Comparison of ENCODE assay signal across 1 cellular context in the genomic region with DNA sequence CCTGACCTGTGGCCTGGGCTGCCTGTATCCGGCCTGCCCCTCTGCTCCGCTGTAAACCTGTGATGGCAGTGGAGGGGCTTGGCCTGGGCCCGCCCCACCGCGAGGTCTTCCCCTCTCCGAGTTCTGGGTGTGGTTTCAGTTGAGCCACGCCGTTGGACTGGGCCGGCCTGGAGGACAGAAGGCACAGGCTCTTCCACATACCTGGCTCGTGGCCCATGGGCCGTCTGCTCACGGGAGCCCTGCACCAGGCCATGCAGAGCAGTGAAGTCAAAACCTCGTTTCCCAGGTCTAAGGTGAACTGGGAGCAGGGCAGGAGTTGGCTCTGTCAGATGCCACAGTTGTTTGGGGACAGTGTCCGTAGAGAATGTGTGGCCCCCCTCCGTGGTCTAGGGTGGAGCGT.
TF ChIP-seq lines count a peak whose summit lies in the region.

No MANE protein-coding gene starts in this region.

TF ChIP-seq in WTC11, 78 proteins besides CTCF, POLR2A, EP300 and RAD21 (continued from another document):
- TF ChIP-seq ERG (CRISPR knock-in tag; IDR thresholded peaks at IDR 0.05) (no peak), NR1H2 (CRISPR knock-in tag; IDR thresholded peaks at IDR 0.05) (no peak), ZNF263 (CRISPR knock-in tag; IDR thresholded peaks at IDR 0.05; ENCODE audit: low read depth) (no peak), SMAD3 (CRISPR knock-in tag; IDR thresholded peaks at IDR 0.05; ENCODE audit: borderline replicate concordance) (no peak), NFYB (CRISPR knock-in tag; conservative IDR thresholded peaks at IDR 0.05; ENCODE audit: low read depth) (no peak), FOXP1 (CRISPR knock-in tag; IDR thresholded peaks at IDR 0.05; ENCODE audit: borderline replicate concordance) (no peak), MYBL2 (CRISPR knock-in tag; IDR thresholded peaks at IDR 0.05) (no peak), MAX (CRISPR knock-in tag; IDR thresholded peaks at IDR 0.05) (no peak)
